ENCODE assay signal across 16 cellular contexts in the genomic region with DNA sequence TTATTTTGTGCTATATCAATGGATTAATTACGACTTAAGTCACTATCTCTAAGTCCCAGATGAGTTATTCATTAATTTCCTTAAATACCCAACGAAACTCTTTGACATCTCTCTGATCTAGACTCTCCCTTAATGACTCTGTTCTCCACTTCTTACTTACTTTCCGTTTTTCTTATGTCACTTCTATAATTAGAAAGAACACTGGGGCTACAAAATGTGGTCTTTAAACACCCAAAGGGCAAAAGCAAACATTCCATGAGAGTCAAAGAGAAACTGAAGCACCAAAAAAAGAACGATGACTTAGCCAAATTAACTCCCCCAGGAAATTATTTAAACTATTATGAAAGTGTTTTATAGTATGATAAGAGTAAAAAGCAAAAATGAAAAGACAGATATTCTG.
DNase-seq lines count a peak whose midpoint lies in the region; ATAC-seq and TF ChIP-seq lines count a peak whose summit lies in the region.
"Had no signal": no experiment of that assay in that cellular context is flagged by ENCODE, and none has a peak within 500 bp of the region (broad histone marks: within the 10 kb centered on the region; RNA-seq: fewer than 3 reads in every experiment).

No MANE protein-coding gene starts in this region.

- no peaks in the 10 kb centered on the region for H3K27me3 ChIP-seq in H9 (ENCODE audit: insufficient read depth, low read length)
- H3K27me3 ChIP-seq: gastrocnemius medialis had no signal

- no peak overlapping the region for H3K4ac ChIP-seq in H9 (ENCODE audit: low read depth, low read length)

- no peaks in the 10 kb centered on the region for H4K20me1 ChIP-seq in H9 (ENCODE audit: control insufficient read depth, insufficient read depth, insufficient read length)

- 100% methylated on average over 1 of the region's 4 CpGs for WGBS in H9 (ENCODE audit: extremely low coverage, insufficient read length, low lambda C conversion rate)

- no peak overlapping the region for H3K4me3 Mint-ChIP-seq in H9
- H3K4me3 Mint-ChIP-seq: dendritic cell treated with granulocyte-macrophage colony-stimulating factor and Interleukin-4, amounts not matched to agents 40 ng/mL and 50 ng/mL, for 4 days; stimulated activated memory B cell treated with anti-CD40 and anti-IgM and Interleukin-4, amounts not matched to agents 10 μg/mL and 1 μg/mL and 100 μg/mL, for 72 hours had no signal

- no peaks in the 10 kb centered on the region; the same call in 1 of the 2 replicates for H3K4me1 ChIP-seq in H9 (ENCODE audit: insufficient read depth, low read length)
- H3K4me1 ChIP-seq: pancreas had no signal

- no peaks in the 10 kb centered on the region for H3K27me3 Mint-ChIP-seq in H9 (ENCODE audit: low read depth)
- H3K27me3 Mint-ChIP-seq: T-cell had no signal

- no peak overlapping the region for H3K27ac Mint-ChIP-seq in H9
- H3K27ac Mint-ChIP-seq: dendritic cell treated with granulocyte-macrophage colony-stimulating factor and Interleukin-4, amounts not matched to agents 40 ng/mL and 50 ng/mL, for 4 days; stimulated activated memory B cell treated with anti-CD40 and anti-IgM and Interleukin-4, amounts not matched to agents 10 μg/mL and 1 μg/mL and 100 μg/mL, for 72 hours; T-cell had no signal

- H3K79me1 ChIP-seq in H9 (ENCODE audit: insufficient read depth, low read depth, low read length, poor library complexity, severe bottlenecking) = no peaks in the 10 kb centered on the region

- peaks cover 6 to 9% of the 10 kb centered on the region in 2 experiments for H3K9me3 Mint-ChIP-seq in H9
- H3K9me3 Mint-ChIP-seq: dendritic cell treated with granulocyte-macrophage colony-stimulating factor and Interleukin-4, amounts not matched to agents 40 ng/mL and 50 ng/mL, for 4 days had no signal

- no peaks in the 10 kb centered on the region for H3K79me2 ChIP-seq in H9 (ENCODE audit: insufficient read depth, low read length)

- H3K56ac ChIP-seq in H9 (ENCODE audit: insufficient read length, low read depth, low read length) = no peak overlapping the region

- H3K23me2 ChIP-seq in H9 (ENCODE audit: insufficient read length, low read depth, low read length, poor library complexity, severe bottlenecking) = no peaks in the 10 kb centered on the region

- H2BK20ac ChIP-seq in H9 (ENCODE audit: low read depth, low read length, poor library complexity, severe bottlenecking) = no peak overlapping the region

- H3K14ac ChIP-seq in H9 (ENCODE audit: insufficient read depth, low read length) = no peak overlapping the region

- no peak overlapping the region for H3T11ph ChIP-seq in H9 (ENCODE audit: low read length)

- H2BK12ac ChIP-seq in H9 (ENCODE audit: insufficient read length, low read depth, low read length) = no peak overlapping the region

- DNase-seq in EL (peak; percentile 9), astrocyte of the spinal cord (ENCODE audit: low read depth, low spot score) (peak; percentile 22), inferior parietal cortex (ENCODE audit: extremely low spot score) (no peak), NOMO-1 (lab: John Stamatoyannopoulos, UW; ENCODE audit: unreplicated experiment in 2 of 2) (no peak), H9 (no peak), cerebellar nuclear complex (lab: John Stamatoyannopoulos, UW) (no peak)
- DNase-seq: activated naive CD4-positive, alpha-beta T cell treated with Interleukin-2 at 50 U/mL for 16 hours; gastrocnemius medialis; left ventricle myocardium superior; NCI-H1048; pancreas had no signal

- H4K91ac ChIP-seq in H9 (ENCODE audit: insufficient read length, low read depth, low read length) = no peak overlapping the region

- in situ Hi-C loops in astrocyte of the spinal cord (cut with HindIII; ENCODE audit: low sequenced_read_pairs) = no loop called here

- H4K8ac ChIP-seq in H9 (replicated peaks; ENCODE audit: insufficient read length, low read depth, low read length) = no peak overlapping the region

- no peak overlapping the region for H4K5ac ChIP-seq in H9 (ENCODE audit: insufficient read length, low read depth, low read length)

- no peaks in the 10 kb centered on the region for H3K9me3 ChIP-seq in H9 (ENCODE audit: control insufficient read depth, low read depth, low read length)
- H3K9me3 ChIP-seq: gastrocnemius medialis, pancreas had no signal

- H3K23ac ChIP-seq in H9 (ENCODE audit: insufficient read length, low read depth, low read length) = no peak overlapping the region

- peak; percentile 66 for ATAC-seq in GM19463 (IDR thresholded peaks at IDR 0.05; ENCODE audit: unreplicated experiment)
- peak; percentile 73 for ATAC-seq in HG03060 (IDR thresholded peaks at IDR 0.05; ENCODE audit: low read depth, unreplicated experiment)
- ATAC-seq: gastrocnemius medialis; left ventricle myocardium superior; pancreas; stimulated activated memory B cell treated with anti-CD40 and anti-IgM and Interleukin-4, amounts not matched to agents 10 μg/mL and 1 μg/mL and 100 μg/mL, for 72 hours had no signal

- no peak overlapping the region for H2BK5ac ChIP-seq in H9 (ENCODE audit: insufficient read length, low read length)

- H3K4me3 ChIP-seq in astrocyte of the spinal cord (ENCODE audit: low read depth, low read length) = no peak overlapping the region
- H3K4me3 ChIP-seq: gastrocnemius medialis, pancreas had no signal

- no peak overlapping the region for H3K27ac ChIP-seq in H9 (ENCODE audit: insufficient read length, low read depth, low read length)
- H3K27ac ChIP-seq: gastrocnemius medialis, pancreas had no signal

- H3K9ac ChIP-seq in H9 (ENCODE audit: extremely low read depth, insufficient read length, low read length) = no peak overlapping the region

- no peak overlapping the region for H3K4me2 ChIP-seq in H9 (ENCODE audit: insufficient read depth, insufficient read length, low read length)

- no peak overlapping the region for H2AK5ac ChIP-seq in H9 (ENCODE audit: insufficient read length, low read length)

- TF ChIP-seq CTCF in astrocyte of the spinal cord (IDR thresholded peaks at IDR 0.05; ENCODE audit: low read depth, low read length) = no peak
- no peak for TF ChIP-seq CTCF in H9 (conservative IDR thresholded peaks at IDR 0.05)

- peaks cover 5 to 20% (median 8%) of the 10 kb centered on the region in 3 experiments for H3K36me3 Mint-ChIP-seq in H9 (ENCODE audit: insufficient read depth in 1 of 3, low read depth in 3 of 3)
- H3K36me3 Mint-ChIP-seq: stimulated activated memory B cell treated with anti-CD40 and anti-IgM and Interleukin-4, amounts not matched to agents 10 μg/mL and 1 μg/mL and 100 μg/mL, for 72 hours; T-cell had no signal

- no peak overlapping the region for H2BK120ac ChIP-seq in H9 (ENCODE audit: low read depth, low read length, poor library complexity, severe bottlenecking)

- no peak overlapping the region for H2BK15ac ChIP-seq in H9 (ENCODE audit: low read depth, low read length)

- peaks cover 18 to 20% of the 10 kb centered on the region in 2 experiments for H3K4me1 Mint-ChIP-seq in H9

- no peak overlapping the region for H2AFZ ChIP-seq in H9 (ENCODE audit: low read length)

- H3K18ac ChIP-seq in H9 (ENCODE audit: insufficient read length, low read depth, low read length) = no peak overlapping the region

Comparison
In these comparisons a context has a peak if more than half of its experiments do, and no peak if none do; other contexts are left out.
1. DNase-seq: peak in EL (single experiment) and astrocyte of the spinal cord (single experiment); none in inferior parietal cortex (single experiment), NOMO-1 (0 of 2), H9 (single experiment) and cerebellar nuclear complex (0 of 2).